16 cellular contexts compared by ENCODE assay signal in genomic region chr12:14921218-14921617, GRCh38. TPM values are rescaled to one million over a fixed set of nuclear protein-coding genes. Genes with fewer than 3 reads are reported as not detected.
A peak's percentile ranks its signal among the peaks of the same experiment; 100 is the strongest.
DNase-seq lines count a peak whose midpoint lies in the region; ATAC-seq and TF ChIP-seq lines count a peak whose summit lies in the region.
"Had no signal": no experiment of that assay in that cellular context is flagged by ENCODE, and none has a peak within 500 bp of the region (broad histone marks: within the 10 kb centered on the region; RNA-seq: fewer than 3 reads in every experiment).

No MANE protein-coding gene starts in this region.

- H3K27me3 Mint-ChIP-seq in effector memory CD8-positive, alpha-beta T cell: no peaks in the 10 kb centered on the region

- no peak overlapping the region for H3K4me3 Mint-ChIP-seq in effector memory CD8-positive, alpha-beta T cell
- H3K4me3 Mint-ChIP-seq: brain had no signal

- no peak for TF ChIP-seq CTCF in GM13976 (IDR thresholded peaks at IDR 0.05; ENCODE audit: borderline replicate concordance, control extremely low read depth, extremely low read depth, insufficient read depth, missing control alignments)

- peak; percentile 71 for ATAC-seq in GM18502 (IDR thresholded peaks at IDR 0.05; ENCODE audit: poor library complexity, unreplicated experiment)
- ATAC-seq in GM21390 (IDR thresholded peaks at IDR 0.05; ENCODE audit: unreplicated experiment): peak; percentile 64
- peak; percentile 44 for ATAC-seq in HG03457 (IDR thresholded peaks at IDR 0.05; ENCODE audit: unreplicated experiment)
- ATAC-seq in effector memory CD8-positive, alpha-beta T cell (replicated peaks): no peak
- no peak for ATAC-seq in HG02840 (IDR thresholded peaks at IDR 0.05; ENCODE audit: low FRiP score, unreplicated experiment)

- peaks cover 33% of the 10 kb centered on the region for H3K36me3 Mint-ChIP-seq in effector memory CD8-positive, alpha-beta T cell (ENCODE audit: insufficient read depth)
- H3K36me3 Mint-ChIP-seq: brain had no signal

- intact Hi-C loops in cardiac septum (cut with DNase I): no loop called here

- no peaks in the 10 kb centered on the region for H3K9me3 Mint-ChIP-seq in effector memory CD8-positive, alpha-beta T cell

- peaks cover 14 to 18% of the 10 kb centered on the region in 2 donors for H3K4me1 Mint-ChIP-seq in effector memory CD8-positive, alpha-beta T cell (ENCODE audit: low read depth in 2 of 2)

- no peak for DNase-seq in effector memory CD8-positive, alpha-beta T cell
- DNase-seq in HuH-7 (ENCODE audit: low spot score): no peak
- no peak for DNase-seq in GM13976 (ENCODE audit: low spot score)
- no peak for DNase-seq in cardiac septum (ENCODE audit: low spot score)
- DNase-seq: activated T-cell treated with anti-CD3 and anti-CD28 coated beads for 4 hours; effector CD4-positive, alpha-beta T cell; GDM1; mesendoderm; WERI-Rb-1 had no signal

- peak overlapping the region; percentile 69 to 77 for H3K27ac Mint-ChIP-seq in effector memory CD8-positive, alpha-beta T cell
- H3K27ac Mint-ChIP-seq: brain had no signal

- in situ Hi-C loops in GM13976 (cut with MboI; ENCODE audit: low sequenced_read_pairs, unreplicated experiment): no loop called here

RNA-seq across cellular contexts. Expression of gene ERP27, which starts 17.1 kb away (rescaled TPM):
- total RNA-seq in cardiac septum: 0.11 TPM

RNA-seq across cellular contexts. Expression of gene MGP, which starts 35.6 kb away (rescaled TPM):
- 677 TPM for total RNA-seq in cardiac septum

RNA-seq across cellular contexts. Expression of gene ARHGDIB, which starts 40.2 kb away (rescaled TPM):
- 45.1 TPM for total RNA-seq in cardiac septum

RNA-seq across cellular contexts. Expression of gene PDE6H, which starts 51.6 kb away (rescaled TPM):
- not detected for total RNA-seq in cardiac septum
- total RNA-seq: omental fat pad, subcutaneous adipose tissue had no signal

Comparison
In these comparisons a context has a peak if more than half of its experiments do, and no peak if none do; other contexts are left out.
1. ATAC-seq: peak in GM18502 (single experiment), GM21390 (single experiment) and HG03457 (single experiment); none in effector memory CD8-positive, alpha-beta T cell (single experiment) and HG02840 (single experiment).